Comparison of ENCODE assay signal across 9 cellular contexts in genomic region chr15:83210619-83211018, GRCh38. TPM values are rescaled to one million over a fixed set of nuclear protein-coding genes. Genes with fewer than 3 reads are reported as not detected.
DNase-seq lines count a peak whose midpoint lies in the region; ATAC-seq and TF ChIP-seq lines count a peak whose summit lies in the region.
"Had no signal": no experiment of that assay in that cellular context is flagged by ENCODE, and none has a peak within 500 bp of the region (broad histone marks: within the 10 kb centered on the region; RNA-seq: fewer than 3 reads in every experiment).

No MANE protein-coding gene starts in this region.

- peak; percentile 12 for TF ChIP-seq CTCF in GM06990 (IDR thresholded peaks at IDR 0.05; ENCODE audit: insufficient read depth, low read length, poor library complexity, severe bottlenecking)
- no peak for TF ChIP-seq CTCF in astrocyte of the spinal cord (IDR thresholded peaks at IDR 0.05; ENCODE audit: low read depth, low read length)

- H3K36me3 ChIP-seq in GM06990 (ENCODE audit: control insufficient read depth, insufficient read depth, low read length), result no peaks in the 10 kb centered on the region
- H3K36me3 ChIP-seq: neural progenitor cell had no signal

- H3K4me3 ChIP-seq in GM06990 (replicated peaks; ENCODE audit: low read depth, low read length) (no peak overlapping the region), astrocyte of the spinal cord (ENCODE audit: low read depth, low read length) (no peak overlapping the region)
- H3K4me3 ChIP-seq: neural progenitor cell had no signal

- no peak for DNase-seq in GM06990 (ENCODE audit: extremely low read depth, insufficient read length)
- DNase-seq in NCI-H446 treated with DMSO at 0.1 percent for 48 hours (lab: John Stamatoyannopoulos, UW), result peak; percentile 25
- peak; percentile 43 for DNase-seq in astrocyte of the spinal cord (ENCODE audit: low read depth, low spot score)
- peak; percentile 30 for DNase-seq in myocyte (ENCODE audit: low read depth)
- DNase-seq: stimulated activated CD4-positive, alpha-beta T cell treated with anti-CD3 and anti-CD28 coated beads, Interleukin-2, amount 100 ng/mL, for 24 hours had no signal

- H3K27me3 ChIP-seq in GM06990 (replicated peaks; ENCODE audit: control insufficient read depth, insufficient read depth, low read length), result no peaks in the 10 kb centered on the region
- H3K27me3 ChIP-seq: neural progenitor cell had no signal

- ATAC-seq in GM18502 (IDR thresholded peaks at IDR 0.05; ENCODE audit: poor library complexity, unreplicated experiment) (no peak), HG03175 (IDR thresholded peaks at IDR 0.05; ENCODE audit: unreplicated experiment) (no peak), HG03342 (IDR thresholded peaks at IDR 0.05; ENCODE audit: unreplicated experiment) (no peak)

- in situ Hi-C loops in astrocyte of the spinal cord (cut with HindIII; ENCODE audit: low sequenced_read_pairs), result no loop called here

RNA-seq across cellular contexts. Expression of gene HDGFL3, which starts 3.0 kb away (rescaled TPM):
- 40.9 and 43.3 TPM in 2 replicates for total RNA-seq in myocyte
- polyA plus RNA-seq in myocyte (2012), result 38.1 TPM
